ENCODE assay signal across 1 cellular context in the genomic region with DNA sequence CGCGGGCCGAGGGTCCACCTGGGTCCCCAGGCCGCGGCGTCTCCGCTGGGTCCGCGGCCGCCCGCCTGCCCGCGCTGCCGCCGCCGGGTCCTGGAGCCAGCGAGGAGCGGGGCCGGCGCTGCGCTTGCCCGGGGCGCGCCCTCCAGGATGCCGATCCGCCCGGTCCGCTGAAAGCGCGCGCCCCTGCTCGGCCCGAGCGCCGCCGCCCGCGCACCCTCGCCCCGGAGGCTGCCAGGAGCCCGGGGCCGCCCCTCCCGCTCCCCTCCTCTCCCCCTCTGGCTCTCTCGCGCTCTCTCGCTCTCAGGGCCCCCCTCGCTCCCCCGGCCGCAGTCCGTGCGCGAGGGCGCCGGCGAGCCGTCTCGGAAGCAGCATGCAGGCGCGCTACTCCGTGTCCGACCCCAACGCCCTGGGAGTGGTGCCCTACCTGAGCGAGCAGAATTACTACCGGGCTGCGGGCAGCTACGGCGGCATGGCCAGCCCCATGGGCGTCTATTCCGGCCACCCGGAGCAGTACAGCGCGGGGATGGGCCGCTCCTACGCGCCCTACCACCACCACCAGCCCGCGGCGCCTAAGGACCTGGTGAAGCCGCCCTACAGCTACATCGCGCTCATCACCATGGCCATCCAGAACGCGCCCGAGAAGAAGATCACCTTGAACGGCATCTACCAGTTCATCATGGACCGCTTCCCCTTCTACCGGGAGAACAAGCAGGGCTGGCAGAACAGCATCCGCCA.
TF ChIP-seq lines count a peak whose summit lies in the region.

No MANE protein-coding gene starts in this region.

TF ChIP-seq in HEK293, 187 proteins besides CTCF, POLR2A, EP300 and RAD21 (continued from another document):
- 0 out of 2 replicates have a peak, but pooled peaks have one; percentile 67 for TF ChIP-seq ZNF777 (tag by site-specific recombination; IDR thresholded peaks at IDR 0.05; ENCODE audit: borderline replicate concordance)
- no peak for TF ChIP-seq ZNF560 (tag by site-specific recombination; IDR thresholded peaks at IDR 0.05; ENCODE audit: borderline replicate concordance)
- TF ChIP-seq ZFHX2 (tag by site-specific recombination; conservative IDR thresholded peaks at IDR 0.05): 0 out of 2 replicates have a peak, but pooled peaks have one; percentile 19
- TF ChIP-seq ZNF175 (tag by site-specific recombination; IDR thresholded peaks at IDR 0.05): no peak
- no peak for TF ChIP-seq ZNF157 (tag by site-specific recombination; IDR thresholded peaks at IDR 0.05)
- TF ChIP-seq, protein P1, sequence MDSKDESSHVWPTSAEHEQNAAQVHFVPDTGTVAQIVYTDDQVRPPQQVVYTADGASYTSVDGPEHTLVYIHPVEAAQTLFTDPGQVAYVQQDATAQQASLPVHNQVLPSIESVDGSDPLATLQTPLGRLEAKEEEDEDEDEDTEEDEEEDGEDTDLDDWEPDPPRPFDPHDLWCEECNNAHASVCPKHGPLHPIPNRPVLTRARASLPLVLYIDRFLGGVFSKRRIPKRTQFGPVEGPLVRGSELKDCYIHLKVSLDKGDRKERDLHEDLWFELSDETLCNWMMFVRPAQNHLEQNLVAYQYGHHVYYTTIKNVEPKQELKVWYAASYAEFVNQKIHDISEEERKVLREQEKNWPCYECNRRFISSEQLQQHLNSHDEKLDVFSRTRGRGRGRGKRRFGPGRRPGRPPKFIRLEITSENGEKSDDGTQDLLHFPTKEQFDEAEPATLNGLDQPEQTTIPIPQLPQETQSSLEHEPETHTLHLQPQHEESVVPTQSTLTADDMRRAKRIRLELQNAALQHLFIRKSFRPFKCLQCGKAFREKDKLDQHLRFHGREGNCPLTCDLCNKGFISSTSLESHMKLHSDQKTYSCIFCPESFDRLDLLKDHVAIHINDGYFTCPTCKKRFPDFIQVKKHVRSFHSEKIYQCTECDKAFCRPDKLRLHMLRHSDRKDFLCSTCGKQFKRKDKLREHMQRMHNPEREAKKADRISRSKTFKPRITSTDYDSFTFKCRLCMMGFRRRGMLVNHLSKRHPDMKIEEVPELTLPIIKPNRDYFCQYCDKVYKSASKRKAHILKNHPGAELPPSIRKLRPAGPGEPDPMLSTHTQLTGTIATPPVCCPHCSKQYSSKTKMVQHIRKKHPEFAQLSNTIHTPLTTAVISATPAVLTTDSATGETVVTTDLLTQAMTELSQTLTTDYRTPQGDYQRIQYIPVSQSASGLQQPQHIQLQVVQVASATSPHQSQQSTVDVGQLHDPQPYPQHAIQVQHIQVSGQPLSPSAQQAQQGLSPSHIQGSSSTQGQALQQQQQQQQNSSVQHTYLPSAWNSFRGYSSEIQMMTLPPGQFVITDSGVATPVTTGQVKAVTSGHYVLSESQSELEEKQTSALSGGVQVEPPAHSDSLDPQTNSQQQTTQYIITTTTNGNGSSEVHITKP (tag by site-specific recombination; IDR thresholded peaks at IDR 0.05): 0 out of 2 replicates have a peak, but pooled peaks have one; percentile 15
- TF ChIP-seq, protein P2, sequence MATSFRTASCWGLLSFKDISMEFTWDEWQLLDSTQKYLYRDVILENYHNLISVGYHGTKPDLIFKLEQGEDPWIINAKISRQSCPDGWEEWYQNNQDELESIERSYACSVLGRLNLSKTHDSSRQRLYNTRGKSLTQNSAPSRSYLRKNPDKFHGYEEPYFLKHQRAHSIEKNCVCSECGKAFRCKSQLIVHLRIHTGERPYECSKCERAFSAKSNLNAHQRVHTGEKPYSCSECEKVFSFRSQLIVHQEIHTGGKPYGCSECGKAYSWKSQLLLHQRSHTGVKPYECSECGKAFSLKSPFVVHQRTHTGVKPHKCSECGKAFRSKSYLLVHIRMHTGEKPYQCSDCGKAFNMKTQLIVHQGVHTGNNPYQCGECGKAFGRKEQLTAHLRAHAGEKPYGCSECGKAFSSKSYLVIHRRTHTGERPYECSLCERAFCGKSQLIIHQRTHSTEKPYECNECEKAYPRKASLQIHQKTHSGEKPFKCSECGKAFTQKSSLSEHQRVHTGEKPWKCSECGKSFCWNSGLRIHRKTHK (tag by site-specific recombination; IDR thresholded peaks at IDR 0.05): no peak
- TF ChIP-seq ZNF629 (tag by site-specific recombination; IDR thresholded peaks at IDR 0.05): peak; percentile 26; the same call in 1 of the 2 replicates
- TF ChIP-seq ZNF561 (tag by site-specific recombination; IDR thresholded peaks at IDR 0.05; ENCODE audit: borderline replicate concordance): 0 out of 2 replicates have a peak, but pooled peaks have one; percentile 28
- no peak for TF ChIP-seq ZNF514 (tag by site-specific recombination; IDR thresholded peaks at IDR 0.05)
- peak; percentile 95 for TF ChIP-seq ZNF335 (tag by site-specific recombination; conservative IDR thresholded peaks at IDR 0.05)
- TF ChIP-seq, protein P3, sequence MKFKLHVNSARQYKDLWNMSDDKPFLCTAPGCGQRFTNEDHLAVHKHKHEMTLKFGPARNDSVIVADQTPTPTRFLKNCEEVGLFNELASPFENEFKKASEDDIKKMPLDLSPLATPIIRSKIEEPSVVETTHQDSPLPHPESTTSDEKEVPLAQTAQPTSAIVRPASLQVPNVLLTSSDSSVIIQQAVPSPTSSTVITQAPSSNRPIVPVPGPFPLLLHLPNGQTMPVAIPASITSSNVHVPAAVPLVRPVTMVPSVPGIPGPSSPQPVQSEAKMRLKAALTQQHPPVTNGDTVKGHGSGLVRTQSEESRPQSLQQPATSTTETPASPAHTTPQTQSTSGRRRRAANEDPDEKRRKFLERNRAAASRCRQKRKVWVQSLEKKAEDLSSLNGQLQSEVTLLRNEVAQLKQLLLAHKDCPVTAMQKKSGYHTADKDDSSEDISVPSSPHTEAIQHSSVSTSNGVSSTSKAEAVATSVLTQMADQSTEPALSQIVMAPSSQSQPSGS (tag by site-specific recombination; IDR thresholded peaks at IDR 0.05; ENCODE audit: low read depth): no peak
- peak; percentile 82 for TF ChIP-seq ZBTB26 (tag by site-specific recombination; optimal IDR thresholded peaks at IDR 0.05)
- TF ChIP-seq ZNF23 (tag by site-specific recombination; IDR thresholded peaks at IDR 0.05; ENCODE audit: borderline replicate concordance): no peak
- TF ChIP-seq ZNF394 (tag by site-specific recombination; IDR thresholded peaks at IDR 0.05; ENCODE audit: borderline replicate concordance): no peak; the same call in 1 of the 2 replicates
- TF ChIP-seq, protein P4, sequence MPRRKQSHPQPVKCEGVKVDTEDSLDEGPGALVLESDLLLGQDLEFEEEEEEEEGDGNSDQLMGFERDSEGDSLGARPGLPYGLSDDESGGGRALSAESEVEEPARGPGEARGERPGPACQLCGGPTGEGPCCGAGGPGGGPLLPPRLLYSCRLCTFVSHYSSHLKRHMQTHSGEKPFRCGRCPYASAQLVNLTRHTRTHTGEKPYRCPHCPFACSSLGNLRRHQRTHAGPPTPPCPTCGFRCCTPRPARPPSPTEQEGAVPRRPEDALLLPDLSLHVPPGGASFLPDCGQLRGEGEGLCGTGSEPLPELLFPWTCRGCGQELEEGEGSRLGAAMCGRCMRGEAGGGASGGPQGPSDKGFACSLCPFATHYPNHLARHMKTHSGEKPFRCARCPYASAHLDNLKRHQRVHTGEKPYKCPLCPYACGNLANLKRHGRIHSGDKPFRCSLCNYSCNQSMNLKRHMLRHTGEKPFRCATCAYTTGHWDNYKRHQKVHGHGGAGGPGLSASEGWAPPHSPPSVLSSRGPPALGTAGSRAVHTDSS (tag by site-specific recombination; IDR thresholded peaks at IDR 0.05): no peak
- no peak for TF ChIP-seq ZFP37 (tag by site-specific recombination; IDR thresholded peaks at IDR 0.05)
- peak; percentile 55; the same call in 1 of the 2 replicates for TF ChIP-seq GLIS2 (tag by site-specific recombination; IDR thresholded peaks at IDR 0.05)
- TF ChIP-seq, protein P5, sequence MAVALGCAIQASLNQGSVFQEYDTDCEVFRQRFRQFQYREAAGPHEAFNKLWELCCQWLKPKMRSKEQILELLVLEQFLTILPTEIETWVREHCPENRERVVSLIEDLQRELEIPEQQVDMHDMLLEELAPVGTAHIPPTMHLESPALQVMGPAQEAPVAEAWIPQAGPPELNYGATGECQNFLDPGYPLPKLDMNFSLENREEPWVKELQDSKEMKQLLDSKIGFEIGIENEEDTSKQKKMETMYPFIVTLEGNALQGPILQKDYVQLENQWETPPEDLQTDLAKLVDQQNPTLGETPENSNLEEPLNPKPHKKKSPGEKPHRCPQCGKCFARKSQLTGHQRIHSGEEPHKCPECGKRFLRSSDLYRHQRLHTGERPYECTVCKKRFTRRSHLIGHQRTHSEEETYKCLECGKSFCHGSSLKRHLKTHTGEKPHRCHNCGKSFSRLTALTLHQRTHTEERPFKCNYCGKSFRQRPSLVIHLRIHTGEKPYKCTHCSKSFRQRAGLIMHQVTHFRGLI (tag by site-specific recombination; IDR thresholded peaks at IDR 0.05): peak; percentile 69; the same call in 1 of the 2 replicates
- no peak for TF ChIP-seq ZBTB44 (tag by site-specific recombination; IDR thresholded peaks at IDR 0.05)
- TF ChIP-seq ZNF398 (tag by site-specific recombination; IDR thresholded peaks at IDR 0.05): peak; percentile 86
- TF ChIP-seq ZNF133 (tag by site-specific recombination; IDR thresholded peaks at IDR 0.05): no peak
- TF ChIP-seq ZSCAN5A (tag by site-specific recombination; IDR thresholded peaks at IDR 0.05): no peak
- no peak for TF ChIP-seq ZNF518A (tag by site-specific recombination; conservative IDR thresholded peaks at IDR 0.05; ENCODE audit: low read depth)
- TF ChIP-seq ZNF19 (tag by site-specific recombination; IDR thresholded peaks at IDR 0.05; ENCODE audit: low read depth): no peak
